Comparison of ENCODE assay signal across 14 cellular contexts in the genomic region with DNA sequence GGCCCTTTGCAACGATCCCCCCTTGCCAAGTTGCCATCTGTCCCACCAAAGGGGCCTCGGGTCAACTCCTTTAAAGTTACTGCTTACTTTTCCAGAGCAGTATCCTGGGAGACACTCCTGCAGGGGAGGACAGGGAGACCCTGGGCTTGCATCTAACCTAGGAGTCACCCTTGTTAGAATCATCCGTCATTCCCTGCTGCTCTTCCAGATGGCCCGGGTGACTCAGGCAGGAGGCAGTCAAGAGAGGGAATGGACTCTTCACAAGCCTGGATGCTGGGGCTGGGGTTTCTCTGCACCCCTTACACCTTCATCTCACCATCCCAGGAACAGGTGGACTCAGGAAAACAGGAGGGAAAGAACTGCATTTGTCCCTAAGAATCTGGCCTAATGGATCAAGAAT.
"Had no signal": no experiment of that assay in that cellular context is flagged by ENCODE, and none has a peak within 500 bp of the region (broad histone marks: within the 10 kb centered on the region; RNA-seq: fewer than 3 reads in every experiment).

No MANE protein-coding gene starts in this region.

- H3K9me3 Mint-ChIP-seq: activated naive CD4-positive, alpha-beta T cell treated with anti-CD3 and anti-CD28 coated beads, Interleukin-2, amount 50 U/mL, for 24 hours had no signal

- H3K27me3 ChIP-seq: foreskin keratinocyte, neural progenitor cell, testis had no signal

- H3K4me2 ChIP-seq: neural progenitor cell had no signal

- H3K36me3 Mint-ChIP-seq: activated naive CD4-positive, alpha-beta T cell treated with anti-CD3 and anti-CD28 coated beads, Interleukin-2, amount 50 U/mL, for 24 hours; neural progenitor cell had no signal

- H3K4me1 ChIP-seq: esophagus squamous epithelium, foreskin keratinocyte, neural progenitor cell, parathyroid adenoma, testis had no signal

- H3K9me3 ChIP-seq: esophagus squamous epithelium, testis had no signal

- H2AFZ ChIP-seq: neural progenitor cell, parathyroid adenoma had no signal

- H3K4me3 ChIP-seq: esophagus squamous epithelium, neural progenitor cell, testis had no signal

- H3K79me2 ChIP-seq: parathyroid adenoma had no signal

- H3K4me1 Mint-ChIP-seq: activated naive CD4-positive, alpha-beta T cell treated with anti-CD3 and anti-CD28 coated beads, Interleukin-2, amount 50 U/mL, for 24 hours; neural progenitor cell had no signal

- ATAC-seq: foreskin keratinocyte; left ventricle myocardium superior; stimulated activated naive CD8-positive, alpha-beta T cell treated with anti-CD3 and anti-CD28 coated beads, Interleukin-15, Interleukin-2, amounts not matched to agents 100 U/mL and 50 U/mL, for 24 hours had no signal

- H3K27ac ChIP-seq: esophagus squamous epithelium, foreskin keratinocyte, neural progenitor cell, parathyroid adenoma, testis had no signal

- DNase-seq: activated T-cell treated with anti-CD3 and anti-CD28 coated beads, Interleukin-2, amount 50 U/mL, for 1 hour; amniotic stem cell; esophagus squamous epithelium; foreskin keratinocyte; left ventricle myocardium superior; mesendoderm; stimulated activated CD4-positive, alpha-beta T cell treated with anti-CD3 and anti-CD28 coated beads, Interleukin-2, amount 100 ng/mL, for 48 hours; stimulated activated CD8-positive, alpha-beta memory T cell treated with anti-CD3 and anti-CD28 coated beads, Interleukin-4, amount 100 ng/mL, for 48 hours; stimulated activated naive CD8-positive, alpha-beta T cell treated with anti-CD3 and anti-CD28 coated beads, Interleukin-15, Interleukin-2, amounts not matched to agents 100 U/mL and 50 U/mL, for 24 hours; T-helper 2 cell; testis had no signal

- H3K4me3 Mint-ChIP-seq: activated naive CD4-positive, alpha-beta T cell treated with anti-CD3 and anti-CD28 coated beads, Interleukin-2, amount 50 U/mL, for 24 hours; neural progenitor cell had no signal

- H3K36me3 ChIP-seq: esophagus squamous epithelium, neural progenitor cell had no signal

- H3K9ac ChIP-seq: neural progenitor cell, parathyroid adenoma had no signal

- H3K27ac Mint-ChIP-seq: activated naive CD4-positive, alpha-beta T cell treated with anti-CD3 and anti-CD28 coated beads, Interleukin-2, amount 50 U/mL, for 24 hours; neural progenitor cell had no signal
